ENCODE assay signal across 1 cellular context in the genomic region with DNA sequence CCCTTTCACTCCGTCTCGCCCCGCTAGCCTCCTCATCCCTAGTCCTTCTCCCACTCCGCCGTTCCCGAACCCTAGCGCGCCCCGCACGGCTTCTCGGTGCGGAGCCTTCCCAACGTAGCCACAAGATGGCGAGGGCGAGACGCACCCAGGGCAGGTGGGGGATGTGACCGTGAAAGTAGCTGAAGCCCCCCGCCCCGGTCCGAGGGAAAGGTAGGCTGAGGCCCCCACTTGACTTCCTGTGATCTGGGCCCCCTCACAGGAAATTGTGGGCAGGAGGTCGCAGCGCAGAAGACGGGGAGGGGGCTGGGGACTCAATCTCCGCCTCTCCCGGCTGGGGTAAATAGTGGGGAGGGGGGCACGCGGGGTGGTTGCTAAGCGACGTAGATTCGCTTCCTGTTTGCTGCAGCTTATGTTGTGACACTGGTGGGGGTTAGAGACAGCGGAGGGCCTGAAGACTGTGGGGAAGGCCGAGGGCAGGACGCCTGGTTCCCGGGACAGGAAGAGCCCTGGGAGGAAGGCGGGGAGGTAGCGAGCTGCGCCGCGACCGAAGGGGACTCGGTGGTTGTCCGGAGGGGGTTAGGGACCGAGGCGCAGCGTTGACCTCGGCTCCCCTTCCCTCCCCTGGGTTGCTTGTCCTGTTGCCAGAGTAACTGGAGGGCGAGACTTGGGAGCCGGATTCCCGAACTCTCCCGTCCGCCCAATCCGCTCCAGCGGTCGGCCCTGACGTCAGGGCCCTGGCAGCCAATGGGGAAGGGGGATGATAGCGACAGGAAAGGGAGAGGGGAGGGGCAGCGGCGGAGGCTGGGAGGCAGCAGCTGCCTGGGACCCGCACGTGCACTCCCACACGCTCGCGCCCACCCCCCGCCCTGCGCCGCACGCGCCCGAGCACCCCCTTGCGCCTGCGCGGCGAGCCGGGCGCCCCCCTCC.
TF ChIP-seq lines count a peak whose summit lies in the region.

No MANE protein-coding gene starts in this region.

TF ChIP-seq in HepG2, 621 proteins besides CTCF, POLR2A, EP300 and RAD21 (continued from another document and continues in another):
- TF ChIP-seq, protein P1, sequence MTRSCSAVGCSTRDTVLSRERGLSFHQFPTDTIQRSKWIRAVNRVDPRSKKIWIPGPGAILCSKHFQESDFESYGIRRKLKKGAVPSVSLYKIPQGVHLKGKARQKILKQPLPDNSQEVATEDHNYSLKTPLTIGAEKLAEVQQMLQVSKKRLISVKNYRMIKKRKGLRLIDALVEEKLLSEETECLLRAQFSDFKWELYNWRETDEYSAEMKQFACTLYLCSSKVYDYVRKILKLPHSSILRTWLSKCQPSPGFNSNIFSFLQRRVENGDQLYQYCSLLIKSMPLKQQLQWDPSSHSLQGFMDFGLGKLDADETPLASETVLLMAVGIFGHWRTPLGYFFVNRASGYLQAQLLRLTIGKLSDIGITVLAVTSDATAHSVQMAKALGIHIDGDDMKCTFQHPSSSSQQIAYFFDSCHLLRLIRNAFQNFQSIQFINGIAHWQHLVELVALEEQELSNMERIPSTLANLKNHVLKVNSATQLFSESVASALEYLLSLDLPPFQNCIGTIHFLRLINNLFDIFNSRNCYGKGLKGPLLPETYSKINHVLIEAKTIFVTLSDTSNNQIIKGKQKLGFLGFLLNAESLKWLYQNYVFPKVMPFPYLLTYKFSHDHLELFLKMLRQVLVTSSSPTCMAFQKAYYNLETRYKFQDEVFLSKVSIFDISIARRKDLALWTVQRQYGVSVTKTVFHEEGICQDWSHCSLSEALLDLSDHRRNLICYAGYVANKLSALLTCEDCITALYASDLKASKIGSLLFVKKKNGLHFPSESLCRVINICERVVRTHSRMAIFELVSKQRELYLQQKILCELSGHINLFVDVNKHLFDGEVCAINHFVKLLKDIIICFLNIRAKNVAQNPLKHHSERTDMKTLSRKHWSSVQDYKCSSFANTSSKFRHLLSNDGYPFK (CRISPR knock-in tag; IDR thresholded peaks at IDR 0.05; ENCODE audit: borderline replicate concordance), result peak; percentile 61; the same call in 1 of the 2 replicates
- TF ChIP-seq, protein P2, sequence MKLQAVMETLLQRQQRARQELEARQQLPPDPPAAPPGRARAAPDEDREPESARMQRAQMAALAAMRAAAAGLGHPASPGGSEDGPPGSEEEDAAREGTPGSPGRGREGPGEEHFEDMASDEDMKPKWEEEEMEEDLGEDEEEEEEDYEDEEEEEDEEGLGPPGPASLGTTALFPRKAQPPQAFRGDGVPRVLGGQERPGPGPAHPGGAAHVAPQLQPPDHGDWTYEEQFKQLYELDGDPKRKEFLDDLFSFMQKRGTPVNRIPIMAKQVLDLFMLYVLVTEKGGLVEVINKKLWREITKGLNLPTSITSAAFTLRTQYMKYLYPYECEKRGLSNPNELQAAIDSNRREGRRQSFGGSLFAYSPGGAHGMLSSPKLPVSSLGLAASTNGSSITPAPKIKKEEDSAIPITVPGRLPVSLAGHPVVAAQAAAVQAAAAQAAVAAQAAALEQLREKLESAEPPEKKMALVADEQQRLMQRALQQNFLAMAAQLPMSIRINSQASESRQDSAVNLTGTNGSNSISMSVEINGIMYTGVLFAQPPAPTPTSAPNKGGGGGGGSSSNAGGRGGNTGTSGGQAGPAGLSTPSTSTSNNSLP (IDR thresholded peaks at IDR 0.05; ENCODE audit: low read depth, low read length), result no peak
- TF ChIP-seq CREM (IDR thresholded peaks at IDR 0.05), result peak; percentile 74; the same call in 1 of the 2 replicates
- no peak for TF ChIP-seq CREM (CRISPR knock-in tag; IDR thresholded peaks at IDR 0.05)
- no peak for TF ChIP-seq KAT2B (IDR thresholded peaks at IDR 0.05; ENCODE audit: borderline replicate concordance, low read depth, low read length)
- TF ChIP-seq SOX5 (CRISPR knock-in tag; IDR thresholded peaks at IDR 0.05; ENCODE audit: borderline replicate concordance), result peak; percentile 58; the same call in 1 of the 2 replicates
- TF ChIP-seq, protein P3, sequence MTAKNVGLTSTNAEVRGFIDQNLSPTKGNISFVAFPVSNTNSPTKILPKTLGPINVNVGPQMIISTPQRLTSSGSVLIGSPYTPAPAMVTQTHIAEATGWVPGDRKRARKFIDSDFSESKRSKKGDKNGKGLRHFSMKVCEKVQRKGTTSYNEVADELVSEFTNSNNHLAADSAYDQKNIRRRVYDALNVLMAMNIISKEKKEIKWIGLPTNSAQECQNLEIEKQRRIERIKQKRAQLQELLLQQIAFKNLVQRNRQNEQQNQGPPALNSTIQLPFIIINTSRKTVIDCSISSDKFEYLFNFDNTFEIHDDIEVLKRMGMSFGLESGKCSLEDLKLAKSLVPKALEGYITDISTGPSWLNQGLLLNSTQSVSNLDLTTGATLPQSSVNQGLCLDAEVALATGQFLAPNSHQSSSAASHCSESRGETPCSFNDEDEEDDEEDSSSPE (CRISPR knock-in tag; IDR thresholded peaks at IDR 0.05), result peak; percentile 38; the same call in 1 of the 2 replicates
- TF ChIP-seq KAT7 (CRISPR knock-in tag; IDR thresholded peaks at IDR 0.05; ENCODE audit: borderline replicate concordance), result 0 out of 2 replicates have a peak, but pooled peaks have one; percentile 41
- TF ChIP-seq, protein P4, sequence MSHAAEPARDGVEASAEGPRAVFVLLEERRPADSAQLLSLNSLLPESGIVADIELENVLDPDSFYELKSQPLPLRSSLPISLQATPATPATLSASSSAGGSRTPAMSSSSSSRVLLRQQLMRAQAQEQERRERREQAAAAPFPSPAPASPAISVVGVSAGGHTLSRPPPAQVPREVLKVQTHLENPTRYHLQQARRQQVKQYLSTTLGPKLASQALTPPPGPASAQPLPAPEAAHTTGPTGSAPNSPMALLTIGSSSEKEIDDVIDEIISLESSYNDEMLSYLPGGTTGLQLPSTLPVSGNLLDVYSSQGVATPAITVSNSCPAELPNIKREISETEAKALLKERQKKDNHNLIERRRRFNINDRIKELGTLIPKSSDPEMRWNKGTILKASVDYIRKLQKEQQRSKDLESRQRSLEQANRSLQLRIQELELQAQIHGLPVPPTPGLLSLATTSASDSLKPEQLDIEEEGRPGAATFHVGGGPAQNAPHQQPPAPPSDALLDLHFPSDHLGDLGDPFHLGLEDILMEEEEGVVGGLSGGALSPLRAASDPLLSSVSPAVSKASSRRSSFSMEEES (CRISPR knock-in tag; IDR thresholded peaks at IDR 0.05), result peak; percentile 75
- TF ChIP-seq CHD4 (IDR thresholded peaks at IDR 0.05; ENCODE audit: borderline replicate concordance, low read length), result no peak
- TF ChIP-seq, protein P5, sequence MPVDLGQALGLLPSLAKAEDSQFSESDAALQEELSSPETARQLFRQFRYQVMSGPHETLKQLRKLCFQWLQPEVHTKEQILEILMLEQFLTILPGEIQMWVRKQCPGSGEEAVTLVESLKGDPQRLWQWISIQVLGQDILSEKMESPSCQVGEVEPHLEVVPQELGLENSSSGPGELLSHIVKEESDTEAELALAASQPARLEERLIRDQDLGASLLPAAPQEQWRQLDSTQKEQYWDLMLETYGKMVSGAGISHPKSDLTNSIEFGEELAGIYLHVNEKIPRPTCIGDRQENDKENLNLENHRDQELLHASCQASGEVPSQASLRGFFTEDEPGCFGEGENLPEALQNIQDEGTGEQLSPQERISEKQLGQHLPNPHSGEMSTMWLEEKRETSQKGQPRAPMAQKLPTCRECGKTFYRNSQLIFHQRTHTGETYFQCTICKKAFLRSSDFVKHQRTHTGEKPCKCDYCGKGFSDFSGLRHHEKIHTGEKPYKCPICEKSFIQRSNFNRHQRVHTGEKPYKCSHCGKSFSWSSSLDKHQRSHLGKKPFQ (CRISPR knock-in tag; IDR thresholded peaks at IDR 0.05; ENCODE audit: insufficient replicate concordance), result no peak
- TF ChIP-seq, protein P6, sequence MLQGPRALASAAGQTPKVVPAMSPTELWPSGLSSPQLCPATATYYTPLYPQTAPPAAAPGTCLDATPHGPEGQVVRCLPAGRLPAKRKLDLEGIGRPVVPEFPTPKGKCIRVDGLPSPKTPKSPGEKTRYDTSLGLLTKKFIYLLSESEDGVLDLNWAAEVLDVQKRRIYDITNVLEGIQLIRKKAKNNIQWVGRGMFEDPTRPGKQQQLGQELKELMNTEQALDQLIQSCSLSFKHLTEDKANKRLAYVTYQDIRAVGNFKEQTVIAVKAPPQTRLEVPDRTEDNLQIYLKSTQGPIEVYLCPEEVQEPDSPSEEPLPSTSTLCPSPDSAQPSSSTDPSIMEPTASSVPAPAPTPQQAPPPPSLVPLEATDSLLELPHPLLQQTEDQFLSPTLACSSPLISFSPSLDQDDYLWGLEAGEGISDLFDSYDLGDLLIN (CRISPR knock-in tag; IDR thresholded peaks at IDR 0.05; ENCODE audit: borderline replicate concordance), result no peak
- 0 out of 2 replicates have a peak, but pooled peaks have one; percentile 67 for TF ChIP-seq ZNF468 (CRISPR knock-in tag; IDR thresholded peaks at IDR 0.05)
- TF ChIP-seq HNRNPLL (IDR thresholded peaks at IDR 0.05; ENCODE audit: low read depth, low read length, poor library complexity, severe bottlenecking), result peak; percentile 58
- TF ChIP-seq ZNF766 (CRISPR knock-in tag; IDR thresholded peaks at IDR 0.05; ENCODE audit: borderline replicate concordance), result 0 out of 2 replicates have a peak, but pooled peaks have one; percentile 19
- TF ChIP-seq TCF12 (IDR thresholded peaks at IDR 0.05), result no peak
- 0 out of 2 replicates have a peak, but pooled peaks have one; percentile 35 for TF ChIP-seq TCF12 (CRISPR knock-in tag; IDR thresholded peaks at IDR 0.05)
- peak; percentile 67 for TF ChIP-seq POLR2AphosphoS5 (IDR thresholded peaks at IDR 0.05; ENCODE audit: low read depth, low read length)
- TF ChIP-seq, protein P7, sequence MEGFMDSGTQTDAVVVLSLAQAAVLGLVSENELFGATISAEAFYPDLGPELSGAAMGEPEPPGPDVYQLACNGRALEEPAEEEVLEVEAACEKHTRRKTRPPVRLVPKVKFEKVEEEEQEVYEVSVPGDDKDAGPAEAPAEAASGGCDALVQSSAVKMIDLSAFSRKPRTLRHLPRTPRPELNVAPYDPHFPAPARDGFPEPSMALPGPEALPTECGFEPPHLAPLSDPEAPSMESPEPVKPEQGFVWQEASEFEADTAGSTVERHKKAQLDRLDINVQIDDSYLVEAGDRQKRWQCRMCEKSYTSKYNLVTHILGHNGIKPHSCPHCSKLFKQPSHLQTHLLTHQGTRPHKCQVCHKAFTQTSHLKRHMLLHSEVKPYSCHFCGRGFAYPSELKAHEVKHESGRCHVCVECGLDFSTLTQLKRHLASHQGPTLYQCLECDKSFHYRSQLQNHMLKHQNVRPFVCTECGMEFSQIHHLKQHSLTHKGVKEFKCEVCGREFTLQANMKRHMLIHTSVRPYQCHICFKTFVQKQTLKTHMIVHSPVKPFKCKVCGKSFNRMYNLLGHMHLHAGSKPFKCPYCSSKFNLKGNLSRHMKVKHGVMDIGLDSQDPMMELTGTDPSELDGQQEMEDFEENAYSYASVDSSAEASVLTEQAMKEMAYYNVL (CRISPR knock-in tag; IDR thresholded peaks at IDR 0.05; ENCODE audit: borderline replicate concordance), result 0 out of 2 replicates have a peak, but pooled peaks have one; percentile 49
- TF ChIP-seq AGO1 (IDR thresholded peaks at IDR 0.05; ENCODE audit: low read depth, low read length, poor library complexity, severe bottlenecking), result peak; percentile 19
- TF ChIP-seq, protein P8, sequence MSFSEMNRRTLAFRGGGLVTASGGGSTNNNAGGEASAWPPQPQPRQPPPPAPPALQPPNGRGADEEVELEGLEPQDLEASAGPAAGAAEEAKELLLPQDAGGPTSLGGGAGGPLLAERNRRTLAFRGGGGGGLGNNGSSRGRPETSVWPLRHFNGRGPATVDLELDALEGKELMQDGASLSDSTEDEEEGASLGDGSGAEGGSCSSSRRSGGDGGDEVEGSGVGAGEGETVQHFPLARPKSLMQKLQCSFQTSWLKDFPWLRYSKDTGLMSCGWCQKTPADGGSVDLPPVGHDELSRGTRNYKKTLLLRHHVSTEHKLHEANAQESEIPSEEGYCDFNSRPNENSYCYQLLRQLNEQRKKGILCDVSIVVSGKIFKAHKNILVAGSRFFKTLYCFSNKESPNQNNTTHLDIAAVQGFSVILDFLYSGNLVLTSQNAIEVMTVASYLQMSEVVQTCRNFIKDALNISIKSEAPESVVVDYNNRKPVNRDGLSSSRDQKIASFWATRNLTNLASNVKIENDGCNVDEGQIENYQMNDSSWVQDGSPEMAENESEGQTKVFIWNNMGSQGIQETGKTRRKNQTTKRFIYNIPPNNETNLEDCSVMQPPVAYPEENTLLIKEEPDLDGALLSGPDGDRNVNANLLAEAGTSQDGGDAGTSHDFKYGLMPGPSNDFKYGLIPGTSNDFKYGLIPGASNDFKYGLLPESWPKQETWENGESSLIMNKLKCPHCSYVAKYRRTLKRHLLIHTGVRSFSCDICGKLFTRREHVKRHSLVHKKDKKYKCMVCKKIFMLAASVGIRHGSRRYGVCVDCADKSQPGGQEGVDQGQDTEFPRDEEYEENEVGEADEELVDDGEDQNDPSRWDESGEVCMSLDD (CRISPR knock-in tag; IDR thresholded peaks at IDR 0.05; ENCODE audit: borderline replicate concordance), result 0 out of 2 replicates have a peak, but pooled peaks have one; percentile 50
- peak; percentile 62 for TF ChIP-seq STAG1 (CRISPR knock-in tag; IDR thresholded peaks at IDR 0.05)
- TF ChIP-seq, protein P9, sequence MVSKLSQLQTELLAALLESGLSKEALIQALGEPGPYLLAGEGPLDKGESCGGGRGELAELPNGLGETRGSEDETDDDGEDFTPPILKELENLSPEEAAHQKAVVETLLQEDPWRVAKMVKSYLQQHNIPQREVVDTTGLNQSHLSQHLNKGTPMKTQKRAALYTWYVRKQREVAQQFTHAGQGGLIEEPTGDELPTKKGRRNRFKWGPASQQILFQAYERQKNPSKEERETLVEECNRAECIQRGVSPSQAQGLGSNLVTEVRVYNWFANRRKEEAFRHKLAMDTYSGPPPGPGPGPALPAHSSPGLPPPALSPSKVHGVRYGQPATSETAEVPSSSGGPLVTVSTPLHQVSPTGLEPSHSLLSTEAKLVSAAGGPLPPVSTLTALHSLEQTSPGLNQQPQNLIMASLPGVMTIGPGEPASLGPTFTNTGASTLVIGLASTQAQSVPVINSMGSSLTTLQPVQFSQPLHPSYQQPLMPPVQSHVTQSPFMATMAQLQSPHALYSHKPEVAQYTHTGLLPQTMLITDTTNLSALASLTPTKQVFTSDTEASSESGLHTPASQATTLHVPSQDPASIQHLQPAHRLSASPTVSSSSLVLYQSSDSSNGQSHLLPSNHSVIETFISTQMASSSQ (IDR thresholded peaks at IDR 0.05; ENCODE audit: low read depth), result 0 out of 2 replicates have a peak, but pooled peaks have one; percentile 11
- TF ChIP-seq, protein P9 (CRISPR knock-in tag; IDR thresholded peaks at IDR 0.05; ENCODE audit: borderline replicate concordance), result no peak
- TF ChIP-seq ZNF44 (CRISPR knock-in tag; IDR thresholded peaks at IDR 0.05), result no peak
